ENCODE assay signal across 26 cellular contexts in genomic region chr1:19942088-19942487, GRCh38. TPM values are rescaled to one million over a fixed set of nuclear protein-coding genes. Genes with fewer than 3 reads are reported as not detected.
"Had no signal": no experiment of that assay in that cellular context is flagged by ENCODE, and none has a peak within 500 bp of the region (broad histone marks: within the 10 kb centered on the region; RNA-seq: fewer than 3 reads in every experiment).

No MANE protein-coding gene starts in this region.

- H3K9me3 Mint-ChIP-seq: activated CD4-positive, alpha-beta T cell treated with anti-CD3 and anti-CD28 coated beads, Interleukin-2, amount 10 ng/mL, durations not matched to agents 24 days and 14 days; activated naive CD4-positive, alpha-beta T cell treated with anti-CD3 and anti-CD28 coated beads, Interleukin-2, amount 50 U/mL, for 24 hours; activated T-cell treated with anti-CD3 and anti-CD28 coated beads, Interleukin-2, amount 50 U/mL, for 4 hours; natural killer cell treated with Interleukin-12 subunit alpha and Interleukin-12 subunit beta and Interleukin-15 and Interleukin-18, amount 100 ng/mL, for 72 hours had no signal

- H3K27me3 Mint-ChIP-seq: activated naive CD4-positive, alpha-beta T cell treated with anti-CD3 and anti-CD28 coated beads, Interleukin-2, amount 50 U/mL, for 24 hours had no signal

- H3K4me3 Mint-ChIP-seq: activated CD4-positive, alpha-beta T cell treated with anti-CD3 and anti-CD28 coated beads, Interleukin-2, amount 10 ng/mL, durations not matched to agents 24 days and 14 days; activated naive CD4-positive, alpha-beta T cell treated with anti-CD3 and anti-CD28 coated beads, Interleukin-2, amount 50 U/mL, for 24 hours; activated T-cell treated with anti-CD3 and anti-CD28 coated beads, Interleukin-2, amount 50 U/mL, for 4 hours; endodermal cell; mesothelial cell of epicardium; natural killer cell treated with Interleukin-12 subunit alpha and Interleukin-12 subunit beta and Interleukin-15 and Interleukin-18, amount 100 ng/mL, for 72 hours had no signal

- FAIRE-seq: colon, islet of Langerhans, urothelium cell line had no signal

- H3K4me1 Mint-ChIP-seq: activated CD4-positive, alpha-beta T cell treated with anti-CD3 and anti-CD28 coated beads, Interleukin-2, amount 10 ng/mL, durations not matched to agents 24 days and 14 days; activated naive CD4-positive, alpha-beta T cell treated with anti-CD3 and anti-CD28 coated beads, Interleukin-2, amount 50 U/mL, for 24 hours had no signal

- H3K36me3 Mint-ChIP-seq: activated naive CD4-positive, alpha-beta T cell treated with anti-CD3 and anti-CD28 coated beads, Interleukin-2, amount 50 U/mL, for 24 hours; mesothelial cell of epicardium; natural killer cell treated with Interleukin-12 subunit alpha and Interleukin-12 subunit beta and Interleukin-15 and Interleukin-18, amount 100 ng/mL, for 72 hours had no signal

- H3K4me3 ChIP-seq: lower lobe of right lung, tibial nerve had no signal

- DNase-seq: activated CD4-positive, alpha-beta T cell treated with anti-CD3 and anti-CD28 coated beads, Interleukin-2, amount 10 ng/mL, durations not matched to agents 24 days and 14 days; activated CD8-positive, alpha-beta memory T cell treated with anti-CD3 and anti-CD28 coated beads, Interleukin-2, amount 50 U/mL, for 4 hours; activated effector memory CD4-positive, alpha-beta T cell treated with anti-CD3 and anti-CD28 coated beads, Interleukin-2, amount 50 U/mL, for 16 hours; activated T-cell treated with anti-CD3 and anti-CD28 coated beads, Interleukin-2, amount 50 U/mL, for 4 hours; endodermal cell; hippocampal formation; left cardiac atrium; lower lobe of right lung; occipital lobe; posterior cingulate gyrus; stimulated activated CD4-positive, alpha-beta T cell treated with anti-CD3 and anti-CD28 coated beads, Interleukin-12 subunit alpha, Interleukin-12 subunit beta, amount 100 ng/mL, for 4 hours; stimulated activated CD4-positive, alpha-beta T cell treated with anti-CD3 and anti-CD28 coated beads, Interleukin-1b, Interleukin-23, amount 100 ng/mL, for 48 hours; stimulated activated naive CD4-positive, alpha-beta T cell treated with Interleukin-2 at 50 U/mL for 16 hours; T1000 had no signal

- H3K27ac Mint-ChIP-seq: activated CD4-positive, alpha-beta T cell treated with anti-CD3 and anti-CD28 coated beads, Interleukin-2, amount 10 ng/mL, durations not matched to agents 24 days and 14 days; activated naive CD4-positive, alpha-beta T cell treated with anti-CD3 and anti-CD28 coated beads, Interleukin-2, amount 50 U/mL, for 24 hours; endodermal cell; natural killer cell treated with Interleukin-12 subunit alpha and Interleukin-12 subunit beta and Interleukin-15 and Interleukin-18, amount 100 ng/mL, for 72 hours had no signal

RNA-seq across cellular contexts. Expression of gene PLA2G2E, which starts 18.7 kb away (rescaled TPM):
- total RNA-seq: activated CD4-positive, alpha-beta T cell treated with anti-CD3 and anti-CD28 coated beads, Interleukin-2, amount 10 ng/mL, durations not matched to agents 24 days and 14 days; activated T-cell treated with anti-CD3 and anti-CD28 coated beads, Interleukin-2, amount 50 U/mL, for 4 hours; endodermal cell; epithelial cell of proximal tubule; glomerular endothelial cell; left cardiac atrium; lower lobe of right lung; mesothelial cell of epicardium; natural killer cell treated with Interleukin-12 subunit alpha and Interleukin-12 subunit beta and Interleukin-15 and Interleukin-18, amount 100 ng/mL, for 72 hours; occipital lobe; renal cortical epithelial cell; T-helper 1 cell treated with Interleukin-12 subunit alpha and Interleukin-12 subunit beta and Interleukin-4 antibody, amounts not matched to agents 30 ng/mL and 1 ng/mL, for 36 hours; tibial nerve had no signal
- polyA plus RNA-seq: adipose tissue had no signal

RNA-seq across cellular contexts. Expression of gene PLA2G2A, which starts 37.3 kb away (rescaled TPM):
- total RNA-seq: activated CD4-positive, alpha-beta T cell treated with anti-CD3 and anti-CD28 coated beads, Interleukin-2, amount 10 ng/mL, durations not matched to agents 24 days and 14 days; epithelial cell of proximal tubule; glomerular endothelial cell; natural killer cell treated with Interleukin-12 subunit alpha and Interleukin-12 subunit beta and Interleukin-15 and Interleukin-18, amount 100 ng/mL, for 72 hours; occipital lobe; renal cortical epithelial cell; T-helper 1 cell treated with Interleukin-12 subunit alpha and Interleukin-12 subunit beta and Interleukin-4 antibody, amounts not matched to agents 30 ng/mL and 1 ng/mL, for 36 hours had no signal
